23 cellular contexts compared by ENCODE assay signal in genomic region chr20:44945261-44945660, GRCh38. TPM values are rescaled to one million over a fixed set of nuclear protein-coding genes. Genes with fewer than 3 reads are reported as not detected.
DNase-seq lines count a peak whose midpoint lies in the region; ATAC-seq and TF ChIP-seq lines count a peak whose summit lies in the region.
"Had no signal": no experiment of that assay in that cellular context is flagged by ENCODE, and none has a peak within 500 bp of the region (broad histone marks: within the 10 kb centered on the region; RNA-seq: fewer than 3 reads in every experiment).

No MANE protein-coding gene starts in this region.

- H3K27ac Mint-ChIP-seq in activated T-cell treated with anti-CD3 and anti-CD28 coated beads, Interleukin-2, amount 50 U/mL, for 24 hours = peak overlapping the region; percentile 53
- peak overlapping the region; percentile 42 for H3K27ac Mint-ChIP-seq in memory B cell
- peak overlapping the region; percentile 12 for H3K27ac Mint-ChIP-seq in type B pancreatic cell

- H3K4me1 ChIP-seq in heart left ventricle (peaks cover 0 to 5% (median 0%) of the 10 kb centered on the region in 12 donors), right atrium auricular region (no peaks in the 10 kb centered on the region)
- H3K4me1 ChIP-seq: BE2C had no signal

- ATAC-seq in heart left ventricle (peak; percentile 50 to 78 (median 63)), memory B cell (ENCODE audit: low read depth) (no peak), GM21786 (IDR thresholded peaks at IDR 0.05; ENCODE audit: unreplicated experiment) (no peak)
- ATAC-seq: HCT116 had no signal

- H3K4me3 ChIP-seq in heart left ventricle (no peak overlapping the region), right atrium auricular region (no peak overlapping the region)
- H3K4me3 ChIP-seq: PC-9 had no signal

- H3K4me3 Mint-ChIP-seq in activated T-cell treated with anti-CD3 and anti-CD28 coated beads, Interleukin-2, amount 50 U/mL, for 24 hours = no peak overlapping the region
- H3K4me3 Mint-ChIP-seq in memory B cell = no peak overlapping the region
- H3K4me3 Mint-ChIP-seq in type B pancreatic cell = no peak overlapping the region
- H3K4me3 Mint-ChIP-seq: CD14-positive monocyte had no signal

- H3K9me3 ChIP-seq in heart left ventricle (no peaks in the 10 kb centered on the region), right atrium auricular region (no peaks in the 10 kb centered on the region)
- H3K9me3 ChIP-seq: BE2C had no signal

- no peak for DNase-seq in activated T-cell treated with anti-CD3 and anti-CD28 coated beads, Interleukin-2, amount 50 U/mL, for 24 hours
- no peak for DNase-seq in activated T-cell treated with anti-CD3 and anti-CD28 coated beads, Interleukin-2, amount 50 U/mL, for 48 hours
- DNase-seq in heart left ventricle (no peak), right atrium auricular region (ENCODE audit: low spot score) (no peak), memory B cell (ENCODE audit: low spot score in 2 of 2) (no peak), type B pancreatic cell (ENCODE audit: extremely low spot score, unreplicated experiment) (no peak), NCI-H82 (lab: John Stamatoyannopoulos, UW) (no peak)
- DNase-seq: BE2C; DMS153; DND-41; NCI-H1092; NCI-H1436; NCI-H187; NCI-H2107; NCI-H524 treated with DMSO at 0.1 percent for 48 hours; NCI-H774; NK-92 treated with Interleukin-12 subunit alpha and Interleukin-12 subunit beta, amount 100 ng/mL, for 24 hours; PC-9; SHP77 had no signal

- H3K36me3 Mint-ChIP-seq in activated T-cell treated with anti-CD3 and anti-CD28 coated beads, Interleukin-2, amount 50 U/mL, for 24 hours (ENCODE audit: low read depth) = peaks cover 99% of the 10 kb centered on the region
- H3K36me3 Mint-ChIP-seq in memory B cell = peaks cover 38% of the 10 kb centered on the region
- peaks cover 30% of the 10 kb centered on the region for H3K36me3 Mint-ChIP-seq in type B pancreatic cell

- TF ChIP-seq CTCF in heart left ventricle (IDR thresholded peaks at IDR 0.05) (no peak), right atrium auricular region (IDR thresholded peaks at IDR 0.05) (no peak), type B pancreatic cell (conservative IDR thresholded peaks at IDR 0.05) (no peak)

- H3K4me1 Mint-ChIP-seq in activated T-cell treated with anti-CD3 and anti-CD28 coated beads, Interleukin-2, amount 50 U/mL, for 24 hours (ENCODE audit: low read depth) = no peaks in the 10 kb centered on the region
- H3K4me1 Mint-ChIP-seq in memory B cell (peaks cover 5% of the 10 kb centered on the region), type B pancreatic cell (ENCODE audit: unreplicated experiment) (no peaks in the 10 kb centered on the region)

- H3K27ac ChIP-seq in heart left ventricle (peak overlapping the region in 2 of 12 donors; percentile 7 to 62), right atrium auricular region (no peak overlapping the region)
- H3K27ac ChIP-seq: 22Rv1, PC-9 had no signal

- 68 to 88% (median 75%) methylated on average over 6 of the region's 6 CpGs for WGBS in heart left ventricle, 4 donors

- H3K27me3 ChIP-seq in heart left ventricle (no peaks in the 10 kb centered on the region), right atrium auricular region (no peaks in the 10 kb centered on the region)
- H3K27me3 ChIP-seq: BE2C had no signal

- no peaks in the 10 kb centered on the region for H3K27me3 Mint-ChIP-seq in activated T-cell treated with anti-CD3 and anti-CD28 coated beads, Interleukin-2, amount 50 U/mL, for 24 hours
- no peaks in the 10 kb centered on the region for H3K27me3 Mint-ChIP-seq in memory B cell
- no peaks in the 10 kb centered on the region for H3K27me3 Mint-ChIP-seq in type B pancreatic cell

- H3K36me3 ChIP-seq in heart left ventricle (peaks cover 0 to 100% (median 90%) of the 10 kb centered on the region in 9 donors), right atrium auricular region (peaks cover 77% of the 10 kb centered on the region)

- TF ChIP-seq POLR2A in heart left ventricle (IDR thresholded peaks at IDR 0.05) = no peak

- H3K9me3 Mint-ChIP-seq in activated T-cell treated with anti-CD3 and anti-CD28 coated beads, Interleukin-2, amount 50 U/mL, for 24 hours = no peaks in the 10 kb centered on the region
- H3K9me3 Mint-ChIP-seq in memory B cell (no peaks in the 10 kb centered on the region), type B pancreatic cell (no peaks in the 10 kb centered on the region)
- H3K9me3 Mint-ChIP-seq: CD14-positive monocyte had no signal

- intact Hi-C loops in heart left ventricle (cut with DNase I) = no loop called here

RNA-seq across cellular contexts. Expression of gene TOMM34, which starts 14.9 kb away (rescaled TPM):
- total RNA-seq in heart left ventricle (10 to 100 TPM in 6 of 9 donors, 1 to 10 TPM in 3; 6.9 to 15.9 (median 12.7) TPM), right atrium auricular region (10 to 100 TPM; 10.6 to 17.0 TPM), type B pancreatic cell (ENCODE audit: low replicate concordance) (42.8 and 58.2 TPM in 2 replicates)
- polyA plus RNA-seq in heart left ventricle = 10 to 100 TPM in 1 of 2 donors, 1 to 10 TPM in 1; 5.4 to 27.4 TPM

RNA-seq across cellular contexts. Expression of gene STK4, which starts 21.1 kb away (rescaled TPM):
- total RNA-seq in heart left ventricle (10 to 100 TPM in 2 of 9 donors, 1 to 10 TPM in 7; 8.1 to 25.3 (median 9.5) TPM), right atrium auricular region (10 to 100 TPM in 1 of 2 donors, 1 to 10 TPM in 1; 7.3 to 12.6 TPM), type B pancreatic cell (ENCODE audit: low replicate concordance) (28.3 and 32.6 TPM in 2 replicates)
- 1 to 10 TPM; 3.2 to 7.9 TPM for polyA plus RNA-seq in heart left ventricle

RNA-seq across cellular contexts. Expression of gene PABPC1L, which starts 35.4 kb away (rescaled TPM):
- total RNA-seq in heart left ventricle (1 to 10 TPM in 8 of 9 donors, under 1 TPM in 1; 0.58 to 5.9 (median 2.3) TPM), right atrium auricular region (1 to 10 TPM; 1.5 to 2.3 TPM), type B pancreatic cell (ENCODE audit: low replicate concordance) (57.4 and 83.4 TPM in 2 replicates)
- 1 to 10 TPM; 2.8 to 3.1 TPM for polyA plus RNA-seq in heart left ventricle

RNA-seq across cellular contexts. Expression of gene YWHAB, which starts 59.8 kb away (rescaled TPM):
- total RNA-seq in heart left ventricle = 100 to 1,000 TPM in 6 of 9 donors, 10 to 100 TPM in 3; 70.8 to 160 (median 120) TPM
- polyA plus RNA-seq in heart left ventricle = 100 to 1,000 TPM in 1 of 2 donors, 10 to 100 TPM in 1; 32.2 to 154 TPM
- 10 to 100 TPM; 75.9 to 78.5 TPM for total RNA-seq in right atrium auricular region
- total RNA-seq in type B pancreatic cell (ENCODE audit: low replicate concordance) = 153 and 183 TPM in 2 replicates

Comparison
In these comparisons a context has a peak if more than half of its experiments do, and no peak if none do; other contexts are left out.
1. ATAC-seq: peak in heart left ventricle (4 of 4); none in memory B cell (single experiment) and GM21786 (single experiment).
2. Peak in every context shown above with its lines, with median percentiles within 50 percentile points of each other: H3K27ac Mint-ChIP-seq.